Comparison of ENCODE assay signal across 8 cellular contexts in the genomic region with DNA sequence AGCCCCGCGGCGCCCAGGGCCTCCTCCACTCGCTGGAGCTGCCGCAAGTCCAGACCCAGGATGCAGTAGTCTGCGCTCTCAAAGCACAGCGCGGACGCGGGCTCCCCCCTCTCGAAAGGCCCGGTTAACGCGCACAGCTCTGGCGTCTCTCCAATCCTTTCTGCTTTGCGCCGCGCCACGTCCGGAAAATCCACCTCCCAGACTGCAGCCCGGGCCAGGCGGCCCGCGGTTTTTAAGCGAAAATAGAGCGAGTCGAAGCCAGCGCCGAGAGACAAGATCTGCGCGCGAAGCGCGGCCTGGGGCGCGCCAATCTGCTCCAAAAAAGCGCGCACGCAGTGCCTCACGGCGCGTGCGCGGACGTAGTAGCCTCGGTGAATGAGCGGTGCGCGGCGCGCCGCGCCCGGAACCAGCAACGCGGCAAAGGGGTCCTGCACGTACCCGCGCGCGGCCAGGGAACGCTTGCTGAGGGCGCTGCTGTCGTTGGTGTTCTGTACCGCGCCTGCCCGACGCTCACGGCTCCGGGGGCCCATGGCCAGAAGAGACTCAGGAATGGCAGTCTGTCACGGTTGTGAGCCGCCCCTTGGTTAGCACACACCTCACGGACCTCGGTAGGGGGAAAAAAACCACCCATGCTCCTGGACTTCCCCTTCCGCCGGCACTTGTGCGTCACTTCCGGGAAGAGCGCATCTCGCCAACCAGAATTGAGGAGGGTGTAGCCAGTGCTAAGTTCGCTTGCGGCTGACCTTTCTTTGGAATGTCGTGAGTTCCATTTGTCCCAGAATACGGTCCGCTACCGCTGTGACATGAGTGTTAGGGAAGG. TPM values are rescaled to one million over a fixed set of nuclear protein-coding genes. Genes with fewer than 3 reads are reported as not detected.
DNase-seq lines count a peak whose midpoint lies in the region; ATAC-seq and TF ChIP-seq lines count a peak whose summit lies in the region.

A gene with protein sequence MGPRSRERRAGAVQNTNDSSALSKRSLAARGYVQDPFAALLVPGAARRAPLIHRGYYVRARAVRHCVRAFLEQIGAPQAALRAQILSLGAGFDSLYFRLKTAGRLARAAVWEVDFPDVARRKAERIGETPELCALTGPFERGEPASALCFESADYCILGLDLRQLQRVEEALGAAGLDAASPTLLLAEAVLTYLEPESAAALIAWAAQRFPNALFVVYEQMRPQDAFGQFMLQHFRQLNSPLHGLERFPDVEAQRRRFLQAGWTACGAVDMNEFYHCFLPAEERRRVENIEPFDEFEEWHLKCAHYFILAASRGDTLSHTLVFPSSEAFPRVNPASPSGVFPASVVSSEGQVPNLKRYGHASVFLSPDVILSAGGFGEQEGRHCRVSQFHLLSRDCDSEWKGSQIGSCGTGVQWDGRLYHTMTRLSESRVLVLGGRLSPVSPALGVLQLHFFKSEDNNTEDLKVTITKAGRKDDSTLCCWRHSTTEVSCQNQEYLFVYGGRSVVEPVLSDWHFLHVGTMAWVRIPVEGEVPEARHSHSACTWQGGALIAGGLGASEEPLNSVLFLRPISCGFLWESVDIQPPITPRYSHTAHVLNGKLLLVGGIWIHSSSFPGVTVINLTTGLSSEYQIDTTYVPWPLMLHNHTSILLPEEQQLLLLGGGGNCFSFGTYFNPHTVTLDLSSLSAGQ (minus strand): TSS at position 614 of the 820 bp plus-strand sequence. CDS start 84 bp downstream, at position 530.

- H3K27me3 ChIP-seq in ovary (no peaks in the 10 kb centered on the region), thyroid gland (no peaks in the 10 kb centered on the region)

- TF ChIP-seq EP300 in ovary (IDR thresholded peaks at IDR 0.05) = peak; percentile 32

- TF ChIP-seq POLR2A in GM10847 (IDR thresholded peaks at IDR 0.05; ENCODE audit: extremely low read depth, insufficient read length) (peak; percentile 94), ovary (IDR thresholded peaks at IDR 0.05) (peak; percentile 60), thyroid gland (IDR thresholded peaks at IDR 0.05) (peak in 1 of 2 donors; percentile 83)

- no peak for TF ChIP-seq CTCF in ovary (IDR thresholded peaks at IDR 0.05)
- no peak for TF ChIP-seq CTCF in thyroid gland (IDR thresholded peaks at IDR 0.05)

- peaks cover 10% of the 10 kb centered on the region for H3K4me1 ChIP-seq in ovary (ENCODE audit: insufficient read depth)
- peaks cover 17 to 20% of the 10 kb centered on the region in 2 donors for H3K4me1 ChIP-seq in thyroid gland

- H3K4me3 ChIP-seq in ovary = peak within 1 kb of the TSS; percentile 87
- peak within 1 kb of the TSS; percentile 85 to 92 (median 87) for H3K4me3 ChIP-seq in thyroid gland (replicated peaks in 1 of 3)

- peak within 1 kb of the TSS; percentile 79 to 92 for H3K27ac ChIP-seq in ovary
- H3K27ac ChIP-seq in thyroid gland = peak within 1 kb of the TSS; percentile 84 to 98 (median 88)

- H3K9me3 ChIP-seq in ovary (no peaks in the 10 kb centered on the region), thyroid gland (no peaks in the 10 kb centered on the region)

- intact Hi-C loops in Right ventricle myocardium inferior (cut with DNase I) = loop anchor here (2.0 kb wide), 1 partner anchor 41 kb away; a partner anchor contains a TSS
- intact Hi-C loops in ovary (cut with DNase I) = no loop called here
- intact Hi-C loops in thyroid gland (cut with DNase I) = no loop called here

- no peaks in the 10 kb centered on the region for H3K36me3 ChIP-seq in ovary
- H3K36me3 ChIP-seq in thyroid gland = peaks cover 0 to 3% of the 10 kb centered on the region in 2 donors

- peak; percentile 47 for DNase-seq in NCI-H1417 treated with DMSO at 0.1 percent for 48 hours (lab: John Stamatoyannopoulos, UW)
- peak; percentile 89 for DNase-seq in SW480 (ENCODE audit: low spot score)
- peak; percentile 80 for DNase-seq in activated naive CD8-positive, alpha-beta T cell treated with anti-CD3 and anti-CD28 coated beads, Interleukin-2, amount 50 U/mL, for 16 hours (ENCODE audit: low read depth, low spot score)
- peak; percentile 95 for DNase-seq in Right ventricle myocardium inferior (ENCODE audit: missing footprints)
- peak; percentile 88 to 94 (median 90) for DNase-seq in ovary
- peak; percentile 92 to 95 for DNase-seq in thyroid gland

- ATAC-seq in HG02678 (IDR thresholded peaks at IDR 0.05; ENCODE audit: unreplicated experiment) (peak; percentile 93), Right ventricle myocardium inferior (peak; percentile 98)

- WGBS in ovary, 3 donors = 0 to 1% (median 0%) methylated on average over 69 to 86 of the region's 86 CpGs
- WGBS in thyroid gland, 2 donors = 0% methylated on average over 8 to 40 of the region's 86 CpGs

RNA-seq across cellular contexts. Expression of the gene that starts here (rescaled TPM):
- 6.0 TPM for total RNA-seq in Right ventricle myocardium inferior
- total RNA-seq in ovary = 10 to 100 TPM in 4 of 7 donors, 1 to 10 TPM in 3; 4.4 to 13.4 (median 10.6) TPM
- 1 to 10 TPM; 4.6 to 7.9 TPM for polyA plus RNA-seq in ovary
- 10 to 100 TPM in 1 of 4 donors, 1 to 10 TPM in 3; 5.8 to 14.1 (median 6.5) TPM for total RNA-seq in thyroid gland

Comparison
In these comparisons a context has a peak if more than half of its experiments do, and no peak if none do; other contexts are left out.
1. Peak in every context shown above with its lines: DNase-seq, ATAC-seq, H3K4me3 ChIP-seq and H3K27ac ChIP-seq.